In the genomic region with DNA sequence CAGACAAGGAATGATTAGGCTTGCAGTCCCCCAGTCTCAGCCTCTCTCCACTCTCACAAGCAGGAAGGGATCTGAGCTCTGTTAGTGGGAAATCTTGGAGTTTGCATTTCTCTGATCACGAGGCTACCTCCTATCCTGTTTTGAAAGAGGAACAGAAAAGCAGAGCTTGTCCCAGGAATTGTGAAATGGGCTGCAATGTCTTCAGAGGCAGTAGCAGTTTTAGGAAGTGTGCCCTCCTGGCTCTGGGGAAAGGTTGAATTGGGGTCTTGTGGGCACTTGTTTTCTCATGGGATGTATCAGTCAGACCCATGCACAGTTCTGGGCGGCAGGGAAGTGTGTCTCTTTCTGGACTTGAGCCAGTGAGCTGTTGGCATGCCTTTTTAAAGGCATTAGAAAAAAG, we compare ENCODE assay signal across 10 cellular contexts. TPM values are rescaled to one million over a fixed set of nuclear protein-coding genes. Genes with fewer than 3 reads are reported as not detected.
DNase-seq lines count a peak whose midpoint lies in the region; ATAC-seq and TF ChIP-seq lines count a peak whose summit lies in the region.
"Had no signal": no experiment of that assay in that cellular context is flagged by ENCODE, and none has a peak within 500 bp of the region (broad histone marks: within the 10 kb centered on the region; RNA-seq: fewer than 3 reads in every experiment).

No MANE protein-coding gene starts in this region.

- H3K9me3 ChIP-seq in lower lobe of right lung: no peaks in the 10 kb centered on the region
- H3K9me3 ChIP-seq: uterus had no signal

- H3K36me3 ChIP-seq in lower lobe of right lung: peaks cover 98% of the 10 kb centered on the region
- H3K36me3 ChIP-seq: uterus had no signal

- intact Hi-C loops in lower lobe of right lung (cut with DNase I): no loop called here

- H3K27me3 ChIP-seq in lower lobe of right lung (ENCODE audit: low read depth): no peaks in the 10 kb centered on the region
- H3K27me3 ChIP-seq: uterus had no signal

- no peak overlapping the region for H3K4me3 ChIP-seq in lower lobe of right lung
- H3K4me3 ChIP-seq: uterus had no signal

- DNase-seq in SKM-1 (lab: John Stamatoyannopoulos, UW; ENCODE audit: unreplicated experiment) (peak; percentile 70), lower lobe of right lung (peak; percentile 71), glomerular visceral epithelial cell (ENCODE audit: extremely low spot score) (no peak)
- DNase-seq: naive thymus-derived CD8-positive, alpha-beta T cell; NCI-H2227 treated with DMSO at 0.1 percent for 48 hours; stimulated activated CD4-positive, alpha-beta T cell treated with anti-CD3 and anti-CD28 coated beads, Interleukin-2, amount 100 ng/mL, for 48 hours; uterus had no signal

- peak overlapping the region; percentile 37 for H3K27ac ChIP-seq in 22Rv1
- peak overlapping the region; percentile 75 for H3K27ac ChIP-seq in lower lobe of right lung
- H3K27ac ChIP-seq: uterus had no signal

- ATAC-seq in lower lobe of right lung (peak; percentile 74 to 84), GM21367 (IDR thresholded peaks at IDR 0.05; ENCODE audit: unreplicated experiment) (no peak), GM18868 (IDR thresholded peaks at IDR 0.05; ENCODE audit: unreplicated experiment) (no peak)
- ATAC-seq: naive thymus-derived CD8-positive, alpha-beta T cell had no signal

- no peak for TF ChIP-seq CTCF in 22Rv1 (IDR thresholded peaks at IDR 0.05)
- no peak for TF ChIP-seq CTCF in lower lobe of right lung (IDR thresholded peaks at IDR 0.05)

- H3K4me1 ChIP-seq in lower lobe of right lung: peaks cover 25% of the 10 kb centered on the region
- H3K4me1 ChIP-seq: uterus had no signal

RNA-seq across cellular contexts. Expression of gene NUP85, which starts 22.8 kb away (rescaled TPM):
- 66.8 TPM for total RNA-seq in lower lobe of right lung

RNA-seq across cellular contexts. Expression of gene GGA3, which starts 33.1 kb away (rescaled TPM):
- 68.6 TPM for total RNA-seq in lower lobe of right lung

RNA-seq across cellular contexts. Expression of gene MRPS7, which starts 33.4 kb away (rescaled TPM):
- total RNA-seq in lower lobe of right lung: 38.3 TPM

RNA-seq across cellular contexts. Expression of gene MIF4GD, which starts 42.7 kb away (rescaled TPM):
- 32.1 TPM for total RNA-seq in lower lobe of right lung

RNA-seq across cellular contexts. Expression of gene SUMO2, which starts 45.5 kb away (rescaled TPM):
- 351 TPM for total RNA-seq in lower lobe of right lung

Comparison
In these comparisons a context has a peak if more than half of its experiments do, and no peak if none do; other contexts are left out.
1. ATAC-seq: peak in lower lobe of right lung (2 of 2); none in GM21367 (single experiment) and GM18868 (single experiment).